Comparison of ENCODE assay signal across 10 cellular contexts in the genomic region with DNA sequence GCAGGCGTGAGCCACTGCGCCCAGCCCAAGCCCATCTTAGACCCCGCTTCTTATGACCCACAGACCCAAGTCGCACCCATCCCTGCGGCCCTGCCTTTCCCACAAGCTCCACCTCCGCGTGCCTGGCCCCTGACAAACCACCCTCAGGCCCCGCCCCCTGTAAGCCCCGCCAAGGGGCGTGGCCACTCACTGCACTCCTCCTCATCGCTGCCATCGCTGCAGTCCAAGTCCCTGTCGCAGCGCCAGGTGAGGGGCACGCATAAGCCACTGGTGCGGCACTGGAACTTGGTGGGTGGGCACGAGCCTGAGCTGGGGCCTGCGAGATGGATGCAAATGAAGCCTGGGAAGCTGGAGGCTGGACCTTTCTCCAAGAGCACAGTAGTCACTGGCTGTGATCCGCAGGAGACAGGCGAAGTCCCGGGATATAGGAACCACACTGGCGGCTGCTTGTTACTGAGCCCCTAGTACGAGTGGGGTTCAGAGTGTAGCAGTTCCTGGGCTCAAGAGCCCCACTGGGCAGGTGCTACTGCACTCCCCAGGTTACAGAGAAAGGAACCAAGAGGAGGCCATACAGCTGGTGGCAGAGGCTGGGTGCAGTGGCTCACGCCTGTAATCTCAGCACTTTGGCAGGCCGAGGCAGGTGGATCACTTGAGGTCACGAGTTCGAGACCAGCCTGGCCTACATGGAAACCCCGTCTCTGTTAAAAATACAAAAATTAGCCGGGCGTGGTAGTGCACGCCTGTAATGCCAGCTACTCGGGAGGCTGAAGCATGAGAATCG. TPM values are rescaled to one million over a fixed set of nuclear protein-coding genes. Genes with fewer than 3 reads are reported as not detected.
DNase-seq lines count a peak whose midpoint lies in the region; ATAC-seq and TF ChIP-seq lines count a peak whose summit lies in the region.
"Had no signal": no experiment of that assay in that cellular context is flagged by ENCODE, and none has a peak within 500 bp of the region (broad histone marks: within the 10 kb centered on the region; RNA-seq: fewer than 3 reads in every experiment).

No MANE protein-coding gene starts in this region.

- H3K9me3 ChIP-seq in WERI-Rb-1 (ENCODE audit: severe bottlenecking), result no peaks in the 10 kb centered on the region

- H3K9me3 Mint-ChIP-seq in stimulated activated effector memory CD8-positive, alpha-beta T cell treated with anti-CD3 and anti-CD28 coated beads, Interleukin-12 subunit alpha, Interleukin-12 subunit beta, amount 100 ng/mL, for 72 hours, result no peaks in the 10 kb centered on the region
- H3K9me3 Mint-ChIP-seq: T-helper 1 cell treated with Interleukin-12 subunit alpha and Interleukin-12 subunit beta and Interleukin-4 antibody, amounts not matched to agents 30 μg/mL and 1 μg/mL, for 36 hours had no signal

- H3K36me3 ChIP-seq in WERI-Rb-1, result peaks cover 55% of the 10 kb centered on the region

- H3K27ac Mint-ChIP-seq in stimulated activated effector memory CD8-positive, alpha-beta T cell treated with anti-CD3 and anti-CD28 coated beads, Interleukin-12 subunit alpha, Interleukin-12 subunit beta, amount 100 ng/mL, for 72 hours, result peak overlapping the region; percentile 91

- peaks cover 64% of the 10 kb centered on the region for H3K36me3 Mint-ChIP-seq in stimulated activated effector memory CD8-positive, alpha-beta T cell treated with anti-CD3 and anti-CD28 coated beads, Interleukin-12 subunit alpha, Interleukin-12 subunit beta, amount 100 ng/mL, for 72 hours

- H3K27me3 ChIP-seq in WERI-Rb-1 (ENCODE audit: insufficient read depth, low read depth, severe bottlenecking), result no peaks in the 10 kb centered on the region

- H3K4me3 Mint-ChIP-seq in stimulated activated effector memory CD8-positive, alpha-beta T cell treated with anti-CD3 and anti-CD28 coated beads, Interleukin-12 subunit alpha, Interleukin-12 subunit beta, amount 100 ng/mL, for 72 hours, result no peak overlapping the region
- H3K4me3 Mint-ChIP-seq: T-helper 1 cell treated with Interleukin-12 subunit alpha and Interleukin-12 subunit beta and Interleukin-4 antibody, amounts not matched to agents 30 μg/mL and 1 μg/mL, for 36 hours had no signal

- peak; percentile 63 for DNase-seq in activated CD4-positive, alpha-beta T cell treated with anti-CD3 and anti-CD28 coated beads for 48 hours
- no peak for DNase-seq in activated CD4-positive, alpha-beta T cell treated with anti-CD3 and anti-CD28 coated beads, Interleukin-2, amount 50 U/mL, for 1 hour
- DNase-seq in WERI-Rb-1, result peak; percentile 49
- peak; percentile 31 for DNase-seq in left cardiac atrium
- DNase-seq in stimulated activated effector memory CD8-positive, alpha-beta T cell treated with anti-CD3 and anti-CD28 coated beads, Interleukin-12 subunit alpha, Interleukin-12 subunit beta, amount 100 ng/mL, for 72 hours (ENCODE audit: low spot score in 2 of 2), result no peak
- DNase-seq in NCI-H2029 (lab: John Stamatoyannopoulos, UW), result no peak
- DNase-seq in amygdala (lab: John Stamatoyannopoulos, UW), result no peak
- no peak for DNase-seq in OCI-M1 (lab: John Stamatoyannopoulos, UW)
- DNase-seq: NCI-H187 treated with DMSO at 0.1 percent for 48 hours had no signal

- H3K4me1 Mint-ChIP-seq in stimulated activated effector memory CD8-positive, alpha-beta T cell treated with anti-CD3 and anti-CD28 coated beads, Interleukin-12 subunit alpha, Interleukin-12 subunit beta, amount 100 ng/mL, for 72 hours, result peaks cover 45% of the 10 kb centered on the region

- ATAC-seq in left cardiac atrium, result no peak
- ATAC-seq in stimulated activated effector memory CD8-positive, alpha-beta T cell treated with anti-CD3 and anti-CD28 coated beads, Interleukin-12 subunit alpha, Interleukin-12 subunit beta, amount 100 ng/mL, for 72 hours, result no peak

- no peak for TF ChIP-seq CTCF in WERI-Rb-1 (IDR thresholded peaks at IDR 0.05; ENCODE audit: low read depth, low read length)

- no peak overlapping the region for H3K27ac ChIP-seq in WERI-Rb-1

- intact Hi-C loops in left cardiac atrium (cut with DNase I), result no loop called here

- H3K4me3 ChIP-seq in WERI-Rb-1 (ENCODE audit: low read depth, low read length), result no peak overlapping the region

RNA-seq across cellular contexts. Expression of a gene that starts 3.1 kb away (rescaled TPM):
- total RNA-seq in left cardiac atrium, result 10 to 100 TPM; 33.6 to 40.8 TPM

RNA-seq across cellular contexts. Expression of a gene that starts 16.1 kb away (rescaled TPM):
- 10 to 100 TPM; 65.3 to 83.8 TPM for total RNA-seq in left cardiac atrium

RNA-seq across cellular contexts. Expression of a gene that starts 16.3 kb away (rescaled TPM):
- total RNA-seq in left cardiac atrium, result 1,000 to 10,000 TPM; 1,064 to 1,153 TPM

RNA-seq across cellular contexts. Expression of a gene that starts 38.0 kb away (rescaled TPM):
- 10 to 100 TPM; 19.3 to 19.6 TPM for total RNA-seq in left cardiac atrium

RNA-seq across cellular contexts. Expression of a gene that starts 58.9 kb away (rescaled TPM):
- total RNA-seq in left cardiac atrium, result 10 to 100 TPM; 16.3 to 81.6 TPM

Comparison
In these comparisons a context has a peak if more than half of its experiments do, and no peak if none do; other contexts are left out.
1. DNase-seq: peak in activated CD4-positive, alpha-beta T cell treated with anti-CD3 and anti-CD28 coated beads for 48 hours (single experiment), WERI-Rb-1 (single experiment) and left cardiac atrium (single experiment); none in activated CD4-positive, alpha-beta T cell treated with anti-CD3 and anti-CD28 coated beads, Interleukin-2, amount 50 U/mL, for 1 hour (single experiment), stimulated activated effector memory CD8-positive, alpha-beta T cell treated with anti-CD3 and anti-CD28 coated beads, Interleukin-12 subunit alpha, Interleukin-12 subunit beta, amount 100 ng/mL, for 72 hours (0 of 2), NCI-H2029 (single experiment), amygdala (0 of 56) and OCI-M1 (single experiment).